24 cellular contexts compared by ENCODE assay signal in genomic region chr9:113153599-113153998, GRCh38. TPM values are rescaled to one million over a fixed set of nuclear protein-coding genes. Genes with fewer than 3 reads are reported as not detected.
DNase-seq lines count a peak whose midpoint lies in the region; ATAC-seq and TF ChIP-seq lines count a peak whose summit lies in the region.
"Had no signal": no experiment of that assay in that cellular context is flagged by ENCODE, and none has a peak within 500 bp of the region (broad histone marks: within the 10 kb centered on the region; RNA-seq: fewer than 3 reads in every experiment).

No MANE protein-coding gene starts in this region.

- POLR2A ChIA-PET in activated CD4-positive, alpha-beta T cell treated with anti-CD3 and anti-CD28 coated beads, Interleukin-2, amount 10 ng/mL, durations not matched to agents 7 days and 5 days (lab: Charles Lee) = no interaction called here

- H3K9ac ChIP-seq in neural progenitor cell = no peak overlapping the region

- H3K27me3 ChIP-seq in lower lobe of right lung (ENCODE audit: low read depth) = no peaks in the 10 kb centered on the region
- H3K27me3 ChIP-seq in spleen (replicated peaks in 1 of 7) = no peaks in the 10 kb centered on the region
- H3K27me3 ChIP-seq in neural progenitor cell = peaks cover 36% of the 10 kb centered on the region
- H3K27me3 ChIP-seq: adrenal gland, brain microvascular endothelial cell, colonic mucosa had no signal

- no peak for TF ChIP-seq POLR2A in spleen (IDR thresholded peaks at IDR 0.05)

- H3K4me2 ChIP-seq in neural progenitor cell = no peak overlapping the region

- H3K4me3 Mint-ChIP-seq in CD14-positive monocyte (peak overlapping the region; percentile 94 to 96), neural progenitor cell (no peak overlapping the region)
- H3K4me3 Mint-ChIP-seq in activated CD4-positive, alpha-beta T cell treated with anti-CD3 and anti-CD28 coated beads, Interleukin-2, amount 10 ng/mL, durations not matched to agents 7 days and 5 days = no peak overlapping the region
- H3K4me3 Mint-ChIP-seq: activated CD8-positive, alpha-beta T cell treated with anti-CD3 and anti-CD28 coated beads for 36 hours; endodermal cell; nephron progenitor cell had no signal

- H3K4me1 Mint-ChIP-seq in CD14-positive monocyte (peaks cover 75% of the 10 kb centered on the region), neural progenitor cell (peaks cover 5% of the 10 kb centered on the region)
- peaks cover 38% of the 10 kb centered on the region for H3K4me1 Mint-ChIP-seq in activated CD4-positive, alpha-beta T cell treated with anti-CD3 and anti-CD28 coated beads, Interleukin-2, amount 10 ng/mL, durations not matched to agents 7 days and 5 days

- peak overlapping the region; percentile 89 for H3K27ac ChIP-seq in angular gyrus (ENCODE audit: low read depth, low read length)
- peak overlapping the region; percentile 19 for H3K27ac ChIP-seq in lower lobe of right lung
- peak overlapping the region in 5 of 8 donors; percentile 3 to 96 (median 96) for H3K27ac ChIP-seq in spleen
- no peak overlapping the region for H3K27ac ChIP-seq in neural progenitor cell
- H3K27ac ChIP-seq: brain microvascular endothelial cell, colonic mucosa had no signal

- H3K9me3 Mint-ChIP-seq in CD14-positive monocyte (no peaks in the 10 kb centered on the region), neural progenitor cell (no peaks in the 10 kb centered on the region)
- H3K9me3 Mint-ChIP-seq in activated CD4-positive, alpha-beta T cell treated with anti-CD3 and anti-CD28 coated beads, Interleukin-2, amount 10 ng/mL, durations not matched to agents 7 days and 5 days = no peaks in the 10 kb centered on the region
- H3K9me3 Mint-ChIP-seq: activated CD8-positive, alpha-beta T cell treated with anti-CD3 and anti-CD28 coated beads for 36 hours; endodermal cell; nephron progenitor cell had no signal

- peaks cover 8% of the 10 kb centered on the region for H3F3A ChIP-seq in neural progenitor cell (ENCODE audit: low read depth)

- intact Hi-C loops in CD14-positive monocyte (cut with micrococcal nuclease) = loop anchor here (5.0 kb wide), 1 partner anchor 34 kb away; no protein-coding TSS in a partner anchor
- intact Hi-C loops in lower lobe of right lung (cut with DNase I) = no loop called here
- intact Hi-C loops in spleen (cut with DNase I; ENCODE audit: low total_unique reads) = no loop called here
- intact Hi-C loops in cardiac septum (cut with DNase I) = no loop called here

- H3K27ac Mint-ChIP-seq in CD14-positive monocyte (peak overlapping the region; percentile 96 to 100 (median 99)), neural progenitor cell (no peak overlapping the region)
- H3K27ac Mint-ChIP-seq in activated CD4-positive, alpha-beta T cell treated with anti-CD3 and anti-CD28 coated beads, Interleukin-2, amount 10 ng/mL, durations not matched to agents 7 days and 5 days = no peak overlapping the region
- H3K27ac Mint-ChIP-seq: activated CD8-positive, alpha-beta T cell treated with anti-CD3 and anti-CD28 coated beads for 36 hours; endodermal cell; nephron progenitor cell had no signal

- H3K27me3 Mint-ChIP-seq in CD14-positive monocyte (ENCODE audit: low read depth in 3 of 3) (peaks cover 0 to 3% (median 2%) of the 10 kb centered on the region in 3 donors), neural progenitor cell (ENCODE audit: insufficient read depth, low read depth) (peaks cover 17% of the 10 kb centered on the region)
- peaks cover 12% of the 10 kb centered on the region for H3K27me3 Mint-ChIP-seq in activated CD4-positive, alpha-beta T cell treated with anti-CD3 and anti-CD28 coated beads, Interleukin-2, amount 10 ng/mL, durations not matched to agents 7 days and 5 days
- H3K27me3 Mint-ChIP-seq: activated CD8-positive, alpha-beta T cell treated with anti-CD3 and anti-CD28 coated beads for 36 hours had no signal

- WGBS in spleen, 5 donors = 83 to 93% (median 91%) methylated on average over 6 of the region's 6 CpGs

- no peaks in the 10 kb centered on the region for H4K20me1 ChIP-seq in neural progenitor cell (ENCODE audit: low read depth)

- DNase-seq in CD14-positive monocyte (ENCODE audit: low spot score) = no peak
- no peak for DNase-seq in lower lobe of right lung
- no peak for DNase-seq in spleen
- no peak for DNase-seq in activated effector memory CD4-positive, alpha-beta T cell treated with anti-CD3 and anti-CD28 coated beads, Interleukin-2, amount 50 U/mL, for 16 hours
- DNase-seq in cardiac septum (ENCODE audit: low spot score) = no peak
- DNase-seq in neural progenitor cell (ENCODE audit: low spot score) = no peak
- no peak for DNase-seq in activated CD4-positive, alpha-beta T cell treated with anti-CD3 and anti-CD28 coated beads, Interleukin-2, amount 10 ng/mL, durations not matched to agents 7 days and 5 days
- DNase-seq: activated CD8-positive, alpha-beta T cell treated with anti-CD3 and anti-CD28 coated beads for 36 hours; activated naive CD4-positive, alpha-beta T cell treated with Interleukin-2 at 50 U/mL for 16 hours; adrenal gland; brain microvascular endothelial cell; colonic mucosa; endodermal cell; KBM-7; left ventricle myocardium superior; MM.1S; mucosa of descending colon; NCI-H1436; NCI-H2107; NCI-H446 treated with DMSO at 0.1 percent for 48 hours; nephron progenitor cell; SIG-M5 had no signal

- no peak for ATAC-seq in lower lobe of right lung
- ATAC-seq: activated CD8-positive, alpha-beta T cell treated with anti-CD3 and anti-CD28 coated beads for 36 hours; left ventricle myocardium superior; mucosa of descending colon; sciatic nerve had no signal

- no peak for TF ChIP-seq CTCF in CD14-positive monocyte (IDR thresholded peaks at IDR 0.05)
- no peak for TF ChIP-seq CTCF in lower lobe of right lung (IDR thresholded peaks at IDR 0.05)
- TF ChIP-seq CTCF in spleen (IDR thresholded peaks at IDR 0.05 in 8 of 11, conservative IDR thresholded peaks at IDR 0.05 in 3 of 11) = no peak
- no peak for TF ChIP-seq CTCF in neural progenitor cell (IDR thresholded peaks at IDR 0.05)

- H3K4me1 ChIP-seq in lower lobe of right lung (peaks cover 47% of the 10 kb centered on the region), spleen (peaks cover 3 to 98% (median 56%) of the 10 kb centered on the region in 6 donors), neural progenitor cell (peaks cover 2% of the 10 kb centered on the region)
- H3K4me1 ChIP-seq: colonic mucosa had no signal

- H3K4me3 ChIP-seq in lower lobe of right lung = peak overlapping the region; percentile 97
- peak overlapping the region in 4 of 8 donors; percentile 10 to 94 (median 90) for H3K4me3 ChIP-seq in spleen
- no peak overlapping the region for H3K4me3 ChIP-seq in neural progenitor cell
- H3K4me3 ChIP-seq: adrenal gland, colonic mucosa, mucosa of descending colon had no signal

- CTCF ChIA-PET in activated CD4-positive, alpha-beta T cell treated with anti-CD3 and anti-CD28 coated beads, Interleukin-2, amount 10 ng/mL, durations not matched to agents 7 days and 5 days (lab: Charles Lee) = interaction anchor here (0.6 to 1.6 kb wide), 3 partner anchors 8 to 793 kb away, joined by 3 read pairs; no protein-coding TSS in a partner anchor

- H3K36me3 ChIP-seq in lower lobe of right lung (peaks cover 22% of the 10 kb centered on the region), spleen (peaks cover 0 to 37% (median 8%) of the 10 kb centered on the region in 6 donors), neural progenitor cell (no peaks in the 10 kb centered on the region)
- H3K36me3 ChIP-seq: colonic mucosa had no signal

- H3K79me2 ChIP-seq in neural progenitor cell (ENCODE audit: low read depth) = no peaks in the 10 kb centered on the region

- peaks cover 41 to 67% of the 10 kb centered on the region in 2 donors for H3K36me3 Mint-ChIP-seq in CD14-positive monocyte
- H3K36me3 Mint-ChIP-seq in neural progenitor cell = peaks cover under 1% of the 10 kb centered on the region
- H3K36me3 Mint-ChIP-seq in activated CD4-positive, alpha-beta T cell treated with anti-CD3 and anti-CD28 coated beads, Interleukin-2, amount 10 ng/mL, durations not matched to agents 7 days and 5 days (ENCODE audit: low read depth) = peaks cover 6% of the 10 kb centered on the region

- H3K9me3 ChIP-seq in lower lobe of right lung (no peaks in the 10 kb centered on the region), spleen (no peaks in the 10 kb centered on the region), neural progenitor cell (ENCODE audit: low read depth) (no peaks in the 10 kb centered on the region)
- H3K9me3 ChIP-seq: adrenal gland, colonic mucosa, mucosa of descending colon had no signal

- no peak overlapping the region for H2AFZ ChIP-seq in neural progenitor cell (replicated peaks)

RNA-seq across cellular contexts. Expression of gene SLC31A2, which starts 2.8 kb away (rescaled TPM):
- polyA plus RNA-seq in CD14-positive monocyte (100 to 1,000 TPM; 188 to 247 TPM), spleen (10 to 100 TPM in 2 of 3 donors, 1 to 10 TPM in 1; 7.7 to 13.5 (median 12.4) TPM)
- total RNA-seq in lower lobe of right lung (74.8 TPM), spleen (10 to 100 TPM; 30.8 to 97.3 (median 58.5) TPM), cardiac septum (4.7 TPM), neural progenitor cell (ENCODE audit: low replicate concordance) (0.34 and 1.7 TPM in 2 replicates)
- 1 to 10 TPM; 2.5 to 3.0 TPM for total RNA-seq in activated CD4-positive, alpha-beta T cell treated with anti-CD3 and anti-CD28 coated beads, Interleukin-2, amount 10 ng/mL, durations not matched to agents 7 days and 5 days

Comparison
In these comparisons a context has a peak if more than half of its experiments do, and no peak if none do; other contexts are left out.
1. H3K27ac Mint-ChIP-seq: peak in CD14-positive monocyte (7 of 7); none in neural progenitor cell (single experiment) and activated CD4-positive, alpha-beta T cell treated with anti-CD3 and anti-CD28 coated beads, Interleukin-2, amount 10 ng/mL, durations not matched to agents 7 days and 5 days (single experiment).
2. H3K4me3 Mint-ChIP-seq: peak in CD14-positive monocyte (2 of 2); none in neural progenitor cell (single experiment) and activated CD4-positive, alpha-beta T cell treated with anti-CD3 and anti-CD28 coated beads, Interleukin-2, amount 10 ng/mL, durations not matched to agents 7 days and 5 days (single experiment).
3. intact Hi-C loops: an anchor here in CD14-positive monocyte (5.0 kb wide); none called in lower lobe of right lung, spleen and cardiac septum.